In the genomic region with DNA sequence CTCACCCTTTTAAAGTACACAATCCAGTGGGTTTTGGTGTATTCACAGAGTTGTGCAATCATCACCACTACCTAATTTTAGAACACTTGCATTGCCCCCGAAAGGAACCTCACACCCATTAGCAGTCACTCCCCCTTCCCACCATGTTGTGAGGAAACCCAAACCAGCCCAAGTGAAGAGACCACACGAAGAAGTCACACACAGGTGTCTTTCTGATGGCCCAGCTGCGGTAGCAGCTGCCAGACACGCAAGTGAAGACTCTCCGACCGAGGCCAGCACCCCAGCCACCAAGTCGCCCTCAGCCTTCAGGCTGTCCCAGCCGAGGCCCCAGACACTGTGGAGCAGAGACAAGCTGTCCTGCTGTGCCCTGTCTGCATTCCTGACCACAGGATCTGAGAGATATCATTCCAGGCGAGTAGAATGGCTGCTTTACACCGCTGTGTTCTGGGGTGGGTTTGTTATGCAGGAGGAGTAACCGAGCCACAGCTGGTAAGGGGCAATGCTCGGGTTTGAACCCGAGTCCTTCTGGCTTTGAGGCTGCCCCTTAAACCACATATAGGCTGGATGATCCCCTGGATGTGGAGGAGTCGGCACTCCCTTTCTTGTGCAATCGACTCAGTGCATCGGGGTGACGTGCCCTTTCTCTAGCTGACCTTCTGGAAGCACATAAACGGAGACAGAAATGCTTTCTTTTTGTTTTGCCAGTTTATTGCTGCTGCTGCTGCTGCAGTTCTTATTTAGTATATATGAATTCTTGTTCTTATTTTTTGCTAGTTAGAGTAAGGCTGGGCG, we compare ENCODE assay signal across 8 cellular contexts. TPM values are rescaled to one million over a fixed set of nuclear protein-coding genes. Genes with fewer than 3 reads are reported as not detected.
DNase-seq lines count a peak whose midpoint lies in the region; ATAC-seq and TF ChIP-seq lines count a peak whose summit lies in the region.

No MANE protein-coding gene starts in this region.

- H3K36me3 ChIP-seq in HUES48 (ENCODE audit: control insufficient read depth, insufficient read depth, low read length), result no peaks in the 10 kb centered on the region
- H3K36me3 ChIP-seq in adipocyte (ENCODE audit: control insufficient read depth, insufficient read depth, low read length, severe bottlenecking), result no peaks in the 10 kb centered on the region
- H3K36me3 ChIP-seq in mesendoderm (ENCODE audit: control insufficient read depth, insufficient read depth, low read length), result no peaks in the 10 kb centered on the region

- H3K9me3 ChIP-seq in HUES48 (ENCODE audit: control insufficient read depth, insufficient read depth, low read length) (no peaks in the 10 kb centered on the region), adipocyte (ENCODE audit: control insufficient read depth, low read length) (no peaks in the 10 kb centered on the region)

- H3K4me3 ChIP-seq in HUES48 (ENCODE audit: low read depth, low read length) (no peak overlapping the region), adipocyte (ENCODE audit: low read length) (peak overlapping the region; percentile 53), mesendoderm (ENCODE audit: low read length) (no peak overlapping the region)

- H3K27ac ChIP-seq in HUES48 (ENCODE audit: low read depth, low read length) (peak overlapping the region; percentile 68), mesendoderm (ENCODE audit: low read depth, low read length) (peak overlapping the region; percentile 80)

- no peak overlapping the region for H2BK120ac ChIP-seq in mesendoderm (ENCODE audit: low read depth, low read length)

- no peak overlapping the region for H3K4ac ChIP-seq in mesendoderm (ENCODE audit: low read depth, low read length)

- peak; percentile 61 for DNase-seq in GM10248 (ENCODE audit: extremely low spot score)
- DNase-seq in adipocyte (ENCODE audit: low read depth), result peak; percentile 67
- DNase-seq in mesendoderm, result peak; percentile 98
- DNase-seq in NCI-H82 (lab: John Stamatoyannopoulos, UW), result no peak
- no peak for DNase-seq in T-helper 9 cell
- no peak for DNase-seq in NCI-H2196 treated with DMSO at 0.1 percent for 48 hours (lab: John Stamatoyannopoulos, UW; ENCODE audit: unreplicated experiment)

- POLR2A ChIA-PET in GM10248 (lab: Yijun Ruan, JAX), result no interaction called here

- peak overlapping the region; percentile 71 for H3K56ac ChIP-seq in mesendoderm (ENCODE audit: low read length)

- CTCF ChIA-PET in GM10248 (lab: Yijun Ruan, JAX), result interaction anchor here (1.1 to 2.2 kb wide), 5 partner anchors 10 to 263 kb away, joined by 3 to 7 read pairs (median 6); no protein-coding TSS in a partner anchor

- H2AK5ac ChIP-seq in mesendoderm (ENCODE audit: low read length), result no peak overlapping the region

- H3K27me3 ChIP-seq in HUES48 (ENCODE audit: control insufficient read depth, insufficient read depth, low read length), result no peaks in the 10 kb centered on the region
- H3K27me3 ChIP-seq in adipocyte (replicated peaks; ENCODE audit: control insufficient read depth, insufficient read depth, low read length), result no peaks in the 10 kb centered on the region
- no peaks in the 10 kb centered on the region for H3K27me3 ChIP-seq in mesendoderm (ENCODE audit: insufficient read depth, low read length, poor library complexity)

- no peaks in the 10 kb centered on the region for H3K79me1 ChIP-seq in mesendoderm (ENCODE audit: low read length)

- H3K4me2 ChIP-seq in mesendoderm (ENCODE audit: low read length), result no peak overlapping the region

- no peak overlapping the region for H2BK15ac ChIP-seq in mesendoderm (replicated peaks; ENCODE audit: low read depth)

- H3K4me1 ChIP-seq in HUES48 (ENCODE audit: control insufficient read depth, insufficient read depth, low read length) (peaks cover 9% of the 10 kb centered on the region), adipocyte (ENCODE audit: control insufficient read depth, insufficient read depth, low read length) (peaks cover 31% of the 10 kb centered on the region), mesendoderm (ENCODE audit: control insufficient read depth, low read depth, low read length) (no peaks in the 10 kb centered on the region)

- peak; percentile 85 for ATAC-seq in GM21423 (IDR thresholded peaks at IDR 0.05; ENCODE audit: unreplicated experiment)

- H3K18ac ChIP-seq in mesendoderm (ENCODE audit: low read length), result peak overlapping the region; percentile 35

- H2BK5ac ChIP-seq in mesendoderm (ENCODE audit: low read length), result peak overlapping the region; percentile 15

- WGBS in mesendoderm (ENCODE audit: extremely low coverage, insufficient coverage, low lambda C conversion rate), result no CpG with 5 or more reads among the region's 19 CpGs

- no peak for TF ChIP-seq CTCF in GM10248 (IDR thresholded peaks at IDR 0.05; ENCODE audit: control extremely low read depth, extremely low read depth, low read depth, missing control alignments)

- H4K5ac ChIP-seq in mesendoderm (ENCODE audit: low read length), result no peak overlapping the region

- H3K9ac ChIP-seq in HUES48 (ENCODE audit: low read depth, low read length) (no peak overlapping the region), adipocyte (ENCODE audit: low read length) (peak overlapping the region; percentile 69), mesendoderm (ENCODE audit: low read length) (no peak overlapping the region)

- H4K8ac ChIP-seq in mesendoderm (ENCODE audit: low read depth, low read length), result no peak overlapping the region

- no peaks in the 10 kb centered on the region for H3K79me2 ChIP-seq in mesendoderm (ENCODE audit: control insufficient read depth, insufficient read depth, low read length)

- no peak overlapping the region for H3K23ac ChIP-seq in mesendoderm (ENCODE audit: low read length)

RNA-seq across cellular contexts. Expression of a gene that starts 59.0 kb away (rescaled TPM):
- polyA plus RNA-seq in mesendoderm (2013, experiment 1 of 2), result 32.0 TPM
- polyA plus RNA-seq in mesendoderm (2013, experiment 2 of 2), result 31.3 TPM

Comparison
In these comparisons a context has a peak if more than half of its experiments do, and no peak if none do; other contexts are left out.
1. DNase-seq: peak in GM10248 (single experiment), adipocyte (single experiment) and mesendoderm (single experiment); none in NCI-H82 (single experiment), T-helper 9 cell (single experiment) and NCI-H2196 treated with DMSO at 0.1 percent for 48 hours (single experiment).